In genomic region chr3:194324823-194325327, GRCh38 we compare ENCODE assay signal across 24 cellular contexts. TPM values are rescaled to one million over a fixed set of nuclear protein-coding genes. Genes with fewer than 3 reads are reported as not detected.
DNase-seq lines count a peak whose midpoint lies in the region; ATAC-seq, FAIRE-seq and TF ChIP-seq lines count a peak whose summit lies in the region.
"Had no signal": no experiment of that assay in that cellular context is flagged by ENCODE, and none has a peak within 500 bp of the region (broad histone marks: within the 10 kb centered on the region; RNA-seq: fewer than 3 reads in every experiment).

No MANE protein-coding gene starts in this region.

- TF ChIP-seq EP300 in HepG2 (IDR thresholded peaks at IDR 0.05; ENCODE audit: low read depth in 2 of 2, low read length in 2 of 2), result no peak
- no peak for TF ChIP-seq EP300 in HepG2 (CRISPR knock-in tag; IDR thresholded peaks at IDR 0.05; ENCODE audit: borderline replicate concordance)

- intact Hi-C loops in HepG2 (cut with micrococcal nuclease; ENCODE audit: unreplicated experiment) (no loop called here), vagina (cut with DNase I) (no loop called here), OCI-LY7 (cut with micrococcal nuclease; ENCODE audit: unreplicated experiment) (no loop called here)

- H3K27ac ChIP-seq in HEK293 (ENCODE audit: extremely low read depth, low read depth, low read length) (no peak overlapping the region), RWPE1 (peak overlapping the region; percentile 99; the same call in 1 of the 2 replicates), HepG2 (ENCODE audit: extremely low read length, insufficient read depth, low read length) (no peak overlapping the region), vagina (peak overlapping the region; percentile 54), OCI-LY7 (ENCODE audit: low read depth, low read length, poor library complexity, severe bottlenecking) (no peak overlapping the region)
- H3K27ac ChIP-seq: SJSA1 had no signal

- CTCF ChIA-PET in HEK293 (lab: Yijun Ruan, JAX), result interaction anchor here (0.7 kb wide), 1 partner anchor 550 kb away, joined by 3 read pairs; no protein-coding TSS in a partner anchor
- CTCF ChIA-PET in RWPE1 (lab: Yijun Ruan, JAX), result no interaction called here
- CTCF ChIA-PET in HepG2 (lab: Yijun Ruan, JAX; ENCODE audit: low intra/inter-chr PET ratio, low total read pairs), result no interaction called here
- CTCF ChIA-PET in OCI-LY7 (lab: Charles Lee; ENCODE audit: unreplicated experiment), result no interaction called here

- no peaks in the 10 kb centered on the region for H3K9me2 ChIP-seq in OCI-LY7 (ENCODE audit: insufficient read depth, low read length)

- H3K9me3 ChIP-seq in HEK293 (ENCODE audit: control insufficient read depth, insufficient read depth, low read depth, low read length) (no peaks in the 10 kb centered on the region), HepG2 (ENCODE audit: low read length) (no peaks in the 10 kb centered on the region), vagina (no peaks in the 10 kb centered on the region), OCI-LY7 (ENCODE audit: low read length) (peaks cover 26% of the 10 kb centered on the region)
- H3K9me3 ChIP-seq: SJSA1 had no signal

- no peak for ATAC-seq in HepG2
- ATAC-seq in HG03139 (IDR thresholded peaks at IDR 0.05; ENCODE audit: unreplicated experiment), result no peak

- no peaks in the 10 kb centered on the region for H4K20me1 ChIP-seq in HepG2 (ENCODE audit: insufficient read depth, low read length)
- no peaks in the 10 kb centered on the region for H4K20me1 ChIP-seq in OCI-LY7 (ENCODE audit: insufficient read depth, low read length)

- 0 out of 2 replicates have a peak overlapping the region, but pooled peaks have one; percentile 2 for H3K9ac ChIP-seq in HepG2 (ENCODE audit: insufficient read depth, low read depth, low read length)

- no peak for TF ChIP-seq RAD21 in HepG2 (CRISPR knock-in tag; IDR thresholded peaks at IDR 0.05)

- no peak for TF ChIP-seq CTCF in HEK293 (tag by site-specific recombination; IDR thresholded peaks at IDR 0.05)
- TF ChIP-seq CTCF in RWPE1 (conservative IDR thresholded peaks at IDR 0.05; ENCODE audit: low read depth), result no peak
- no peak for TF ChIP-seq CTCF in HepG2 (CRISPR knock-in tag; IDR thresholded peaks at IDR 0.05)
- no peak for TF ChIP-seq CTCF in vagina (IDR thresholded peaks at IDR 0.05)
- no peak for TF ChIP-seq CTCF in OCI-LY7 (conservative IDR thresholded peaks at IDR 0.05; ENCODE audit: low read length)

- FAIRE-seq in HepG2 (lab: Jason Lieb, UNC), result no peak
- FAIRE-seq: GM18507, RCC 7860 had no signal

- no peaks in the 10 kb centered on the region for H3K79me2 ChIP-seq in HepG2 (ENCODE audit: insufficient read depth, low read length)
- H3K79me2 ChIP-seq in OCI-LY7 (ENCODE audit: insufficient read depth, low read depth, low read length), result no peaks in the 10 kb centered on the region

- DNase-seq in RWPE1 (ENCODE audit: low spot score) (no peak), HepG2 (ENCODE audit: low spot score) (no peak), vagina (ENCODE audit: extremely low spot score in 2 of 2) (no peak), NCI-H1694 (lab: John Stamatoyannopoulos, UW) (no peak), OCI-LY7 (ENCODE audit: low spot score) (no peak)
- DNase-seq: DMS153, DND-41, NCI-H1092, NCI-H1417 treated with DMSO at 0.1 percent for 48 hours, NCI-H187, NCI-H2081 treated with DMSO at 0.1 percent for 48 hours, NCI-H2171, NCI-H226, NCI-H510A, NCI-H69, Right ventricle myocardium superior had no signal

- H2AFZ ChIP-seq in HepG2 (ENCODE audit: low read length) (no peak overlapping the region), OCI-LY7 (ENCODE audit: low read length) (no peak overlapping the region)

- 96% methylated on average over 3 of the region's 3 CpGs for whole genome bisulfite sequencing in HepG2 (ENCODE audit: low lambda C conversion rate)

- H3K36me3 ChIP-seq in HEK293 (ENCODE audit: control insufficient read depth in 2 of 2, insufficient read depth in 1 of 2, low read length in 2 of 2) (no peaks in the 10 kb centered on the region), HepG2 (replicated peaks in 1 of 2; ENCODE audit: control insufficient read depth in 1 of 2, insufficient read depth in 2 of 2, low read length in 2 of 2) (no peaks in the 10 kb centered on the region), vagina (no peaks in the 10 kb centered on the region), OCI-LY7 (ENCODE audit: insufficient read depth, low read length) (no peaks in the 10 kb centered on the region)
- H3K36me3 ChIP-seq: SJSA1 had no signal

- no peak overlapping the region for H3K4me3 ChIP-seq in HEK293 (ENCODE audit: low read depth, low read length)
- H3K4me3 ChIP-seq in HepG2 (replicated peaks in 1 of 3; ENCODE audit: insufficient read depth in 1 of 3, low read depth in 2 of 3, low read length in 3 of 3), result 0 out of 6 replicates have a peak overlapping the region, but pooled peaks of 1 of the 3 experiments have one; percentile 64
- H3K4me3 ChIP-seq in vagina, result no peak overlapping the region
- H3K4me3 ChIP-seq in OCI-LY7 (ENCODE audit: low read depth, low read length, poor library complexity, severe bottlenecking), result no peak overlapping the region
- H3K4me3 ChIP-seq: SJSA1 had no signal

- in situ Hi-C loops in HepG2 (cut with HindIII; ENCODE audit: extremely low pct_ligation_motif_present, low pct_unique_long_range_greater_than_20kb), result loop anchor here (25.0 kb wide), 1 partner anchor 663 kb away; no protein-coding TSS in a partner anchor

- BruUV-seq in HepG2 (replicated peaks; lab: Mats Ljungman, UMichigan) (no TSS peak), OCI-LY7 (replicated peaks; lab: Mats Ljungman, UMichigan) (no TSS peak)

- H3K27me3 ChIP-seq in HepG2 (ENCODE audit: control insufficient read depth in 1 of 2, insufficient read depth in 2 of 2, low read length in 2 of 2) (no peaks in the 10 kb centered on the region), vagina (no peaks in the 10 kb centered on the region)
- H3K27me3 ChIP-seq: SJSA1 had no signal

- TF ChIP-seq POLR2A in HepG2 (IDR thresholded peaks at IDR 0.05; ENCODE audit: insufficient read depth in 1 of 2, low read depth in 2 of 2, low read length in 2 of 2) (no peak), vagina (IDR thresholded peaks at IDR 0.05) (no peak)

- H3K4me1 ChIP-seq in HEK293 (ENCODE audit: control insufficient read depth, insufficient read depth, low read length) (no peaks in the 10 kb centered on the region), HepG2 (ENCODE audit: insufficient read depth, low read length) (peaks cover 87% of the 10 kb centered on the region), vagina (peaks cover 31% of the 10 kb centered on the region), OCI-LY7 (ENCODE audit: insufficient read depth, low read length, poor library complexity, severe bottlenecking) (no peaks in the 10 kb centered on the region)

- POLR2A ChIA-PET in HEK293 (lab: Yijun Ruan, JAX), result no interaction called here
- POLR2A ChIA-PET in RWPE1 (lab: Yijun Ruan, JAX; ENCODE audit: low non-redundant PET), result no interaction called here
- POLR2A ChIA-PET in HepG2 (lab: Yijun Ruan, JAX), result no interaction called here
- POLR2A ChIA-PET in OCI-LY7 (lab: Charles Lee), result no interaction called here

- no peak overlapping the region for H3K4me2 ChIP-seq in HepG2 (ENCODE audit: low read depth, low read length)
- no peak overlapping the region for H3K4me2 ChIP-seq in OCI-LY7 (ENCODE audit: low read length)

RNA-seq across cellular contexts. Expression of gene CPN2, which starts 26.3 kb away (rescaled TPM):
- total RNA-seq in HepG2 (2016; rRNA removed; fragmentation: Illumina TruSeq; extraction: Trizol) (16.3 and 27.7 TPM in 2 replicates), vagina (not detected), OCI-LY7 (2022) (not detected in 2 replicates)
- 4.8 and 4.9 TPM in 2 replicates for total RNA-seq in HepG2 (2016; cell fraction: cytosol; rRNA removed; fragmentation: Illumina TruSeq; extraction: Trizol; ENCODE audit: low read depth)
- total RNA-seq in HepG2 (2016; cell fraction: insoluble cytoplasmic fraction; rRNA removed; fragmentation: Illumina TruSeq; extraction: Trizol), result 11.8 and 26.8 TPM in 2 replicates
- 14.4 and 15.6 TPM in 2 replicates for total RNA-seq in HepG2 (2016; cell fraction: membrane; rRNA removed; fragmentation: Illumina TruSeq; extraction: Trizol)
- total RNA-seq in HepG2 (2016; cell fraction: nucleus; rRNA removed; fragmentation: Illumina TruSeq; extraction: Trizol), result 34.1 and 42.6 TPM in 2 replicates
- 26.7 and 29.3 TPM in 2 replicates for polyA plus RNA-seq in HepG2 (2011; rRNA removed)
- polyA plus RNA-seq in HepG2 (2011; cell fraction: cytosol; rRNA removed), result 12.6 and 16.6 TPM in 2 replicates
- polyA plus RNA-seq in HepG2 (2011; cell fraction: nucleus; rRNA removed), result 18.2 and 18.5 TPM in 2 replicates
- 19.0 and 20.2 TPM in 2 replicates for polyA plus RNA-seq in HepG2 (2012)
- polyA plus RNA-seq in HepG2 (2016; cell fraction: cytosol; fragmentation: Illumina TruSeq; extraction: Trizol; ENCODE audit: low read depth), result 8.8 and 9.3 TPM in 2 replicates
- polyA plus RNA-seq in HepG2 (2016; cell fraction: insoluble cytoplasmic fraction; fragmentation: Illumina TruSeq; extraction: Trizol; ENCODE audit: low read depth), result 27.5 and 38.0 TPM in 2 replicates
- 18.2 and 23.6 TPM in 2 replicates for polyA plus RNA-seq in HepG2 (2016; cell fraction: membrane; fragmentation: Illumina TruSeq; extraction: Trizol; ENCODE audit: low read depth)
- 100 and 101 TPM in 2 replicates for polyA plus RNA-seq in HepG2 (2016; cell fraction: nucleus; fragmentation: Illumina TruSeq; extraction: Trizol; ENCODE audit: insufficient read depth, low read depth)
- 66.5 TPM in 1 of 2 replicates, not detected in the other for polyA minus RNA-seq in HepG2 (2011; rRNA and poly(A)+ RNA removed; ENCODE audit: low replicate concordance)
- polyA minus RNA-seq in HepG2 (2011; cell fraction: cytosol; rRNA and poly(A)+ RNA removed), result 19.2 and 22.2 TPM in 2 replicates
- polyA minus RNA-seq in HepG2 (2011; cell fraction: nucleus; rRNA and poly(A)+ RNA removed), result 6.3 and 7.8 TPM in 2 replicates
- not detected in 2 replicates for total RNA-seq in OCI-LY7 (2014; rRNA removed; shearing (Covaris generic))
- total RNA-seq: H9, SJSA1 had no signal
- polyA plus RNA-seq: BJ, IgD-negative memory B cell had no signal

RNA-seq across cellular contexts. Expression of gene LRRC15, which starts 44.7 kb away (rescaled TPM):
- total RNA-seq in HepG2 (2016; rRNA removed; fragmentation: Illumina TruSeq; extraction: Trizol), result not detected in 2 replicates
- not detected in 2 replicates for total RNA-seq in HepG2 (2016; cell fraction: cytosol; rRNA removed; fragmentation: Illumina TruSeq; extraction: Trizol; ENCODE audit: low read depth)
- not detected in 2 replicates for total RNA-seq in HepG2 (2016; cell fraction: insoluble cytoplasmic fraction; rRNA removed; fragmentation: Illumina TruSeq; extraction: Trizol)
- total RNA-seq in HepG2 (2016; cell fraction: membrane; rRNA removed; fragmentation: Illumina TruSeq; extraction: Trizol), result not detected in 2 replicates
- not detected in 2 replicates for total RNA-seq in HepG2 (2016; cell fraction: nucleus; rRNA removed; fragmentation: Illumina TruSeq; extraction: Trizol)
- polyA plus RNA-seq in HepG2 (2011; rRNA removed), result not detected in 2 replicates
- polyA plus RNA-seq in HepG2 (2011; cell fraction: cytosol; rRNA removed), result not detected in 2 replicates
- not detected in 2 replicates for polyA plus RNA-seq in HepG2 (2011; cell fraction: nucleus; rRNA removed)
- not detected in 2 replicates for polyA plus RNA-seq in HepG2 (2012)
- polyA plus RNA-seq in HepG2 (2016; cell fraction: cytosol; fragmentation: Illumina TruSeq; extraction: Trizol; ENCODE audit: low read depth), result not detected in 2 replicates
- polyA plus RNA-seq in HepG2 (2016; cell fraction: insoluble cytoplasmic fraction; fragmentation: Illumina TruSeq; extraction: Trizol; ENCODE audit: low read depth), result not detected in 2 replicates
- not detected in 2 replicates for polyA plus RNA-seq in HepG2 (2016; cell fraction: membrane; fragmentation: Illumina TruSeq; extraction: Trizol; ENCODE audit: low read depth)
- polyA plus RNA-seq in HepG2 (2016; cell fraction: nucleus; fragmentation: Illumina TruSeq; extraction: Trizol; ENCODE audit: insufficient read depth, low read depth), result not detected in 2 replicates
- 0.05 TPM in 1 of 2 replicates, not detected in the other for polyA minus RNA-seq in HepG2 (2011; rRNA and poly(A)+ RNA removed; ENCODE audit: low replicate concordance)
- polyA minus RNA-seq in HepG2 (2011; cell fraction: cytosol; rRNA and poly(A)+ RNA removed), result not detected in 2 replicates
- not detected in 2 replicates for polyA minus RNA-seq in HepG2 (2011; cell fraction: nucleus; rRNA and poly(A)+ RNA removed)
- not detected for total RNA-seq in vagina
- not detected in 2 replicates for total RNA-seq in OCI-LY7 (2014; rRNA removed; shearing (Covaris generic))
- not detected in 2 replicates for total RNA-seq in OCI-LY7 (2022)
- polyA plus RNA-seq: IgD-negative memory B cell had no signal

Comparison
In these comparisons a context has a peak if more than half of its experiments do, and no peak if none do; other contexts are left out.
1. H3K27ac ChIP-seq: peak in RWPE1 (single experiment) and vagina (single experiment); none in HEK293 (single experiment), HepG2 (single experiment) and OCI-LY7 (single experiment).
2. Of the 63 proteins assayed by ChIP-seq in both HepG2 and HEK293: peak only in HepG2: none; only in HEK293: KLF9, MYNN, ZBTB20, ZBTB7A, ZNF18 and ZNF670; in both: none; in neither: 57.